Comparison of ENCODE assay signal across 13 cellular contexts in the genomic region with DNA sequence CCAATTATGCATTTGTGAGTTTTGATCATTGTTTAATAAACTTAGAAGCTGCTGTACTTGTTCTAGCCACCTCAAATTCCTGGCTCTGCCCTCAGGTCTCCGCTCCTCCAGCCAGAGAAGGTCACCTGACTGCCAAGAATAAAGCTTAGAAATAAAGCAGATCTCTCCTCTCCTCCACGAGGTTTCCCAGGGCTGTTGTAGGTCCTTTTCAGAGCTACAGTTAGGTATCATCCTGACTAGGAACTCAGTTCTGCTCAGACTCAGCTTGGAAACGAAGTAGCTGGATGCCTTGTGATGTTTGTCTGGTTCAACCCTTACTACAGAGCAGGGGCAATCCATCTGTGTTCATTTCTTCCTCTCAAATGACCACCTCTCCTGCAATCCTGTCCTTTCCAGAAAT.
"Had no signal": no experiment of that assay in that cellular context is flagged by ENCODE, and none has a peak within 500 bp of the region (broad histone marks: within the 10 kb centered on the region; RNA-seq: fewer than 3 reads in every experiment).

No MANE protein-coding gene starts in this region.

- H3K4me3 Mint-ChIP-seq: activated CD4-positive, alpha-beta T cell treated with anti-CD3 and anti-CD28 coated beads, Interleukin-2, amount 10 ng/mL, durations not matched to agents 7 days and 5 days; activated naive CD4-positive, alpha-beta T cell treated with anti-CD3 and anti-CD28 coated beads for 36 hours; activated T-helper 17 cell treated with anti-CD3 and anti-CD28 coated beads, Interleukin-2, amount 50 U/mL, for 72 hours; natural killer cell; T-helper 17 cell had no signal

- H3K4me3 ChIP-seq: colonic mucosa, mucosa of descending colon, tibial artery had no signal

- H3K27ac Mint-ChIP-seq: activated CD4-positive, alpha-beta T cell treated with anti-CD3 and anti-CD28 coated beads, Interleukin-2, amount 10 ng/mL, durations not matched to agents 7 days and 5 days; activated naive CD4-positive, alpha-beta T cell treated with anti-CD3 and anti-CD28 coated beads for 36 hours; activated T-helper 17 cell treated with anti-CD3 and anti-CD28 coated beads, Interleukin-2, amount 50 U/mL, for 72 hours; natural killer cell; T-helper 17 cell had no signal

- H3K27ac ChIP-seq: colonic mucosa, tibial artery had no signal

- H3K36me3 Mint-ChIP-seq: natural killer cell had no signal

- H3K9me3 Mint-ChIP-seq: activated CD4-positive, alpha-beta T cell treated with anti-CD3 and anti-CD28 coated beads, Interleukin-2, amount 10 ng/mL, durations not matched to agents 7 days and 5 days; activated naive CD4-positive, alpha-beta T cell treated with anti-CD3 and anti-CD28 coated beads for 36 hours; activated T-helper 17 cell treated with anti-CD3 and anti-CD28 coated beads, Interleukin-2, amount 50 U/mL, for 72 hours; natural killer cell had no signal

- H3K4me1 Mint-ChIP-seq: activated CD4-positive, alpha-beta T cell treated with anti-CD3 and anti-CD28 coated beads, Interleukin-2, amount 10 ng/mL, durations not matched to agents 7 days and 5 days; activated T-helper 17 cell treated with anti-CD3 and anti-CD28 coated beads, Interleukin-2, amount 50 U/mL, for 72 hours; natural killer cell; T-helper 17 cell had no signal

- H3K9me3 ChIP-seq: colonic mucosa, mucosa of descending colon, tibial artery had no signal

- ATAC-seq: activated T-helper 17 cell treated with anti-CD3 and anti-CD28 coated beads, Interleukin-2, amount 50 U/mL, for 72 hours; mucosa of descending colon; natural killer cell; T-helper 17 cell had no signal

- H3K27me3 Mint-ChIP-seq: activated CD4-positive, alpha-beta T cell treated with anti-CD3 and anti-CD28 coated beads, Interleukin-2, amount 10 ng/mL, durations not matched to agents 7 days and 5 days; activated T-helper 17 cell treated with anti-CD3 and anti-CD28 coated beads, Interleukin-2, amount 50 U/mL, for 72 hours; T-helper 17 cell had no signal

- H3K36me3 ChIP-seq: colonic mucosa, tibial artery had no signal

- H3K4me1 ChIP-seq: colonic mucosa had no signal

- DNase-seq: activated CD4-positive, alpha-beta T cell treated with anti-CD3 and anti-CD28 coated beads, Interleukin-2, amount 10 ng/mL, durations not matched to agents 7 days and 5 days; activated CD4-positive, CD25-positive, alpha-beta regulatory T cell; activated CD8-positive, alpha-beta memory T cell treated with anti-CD3 and anti-CD28 coated beads for 24 hours; activated naive CD4-positive, alpha-beta T cell treated with anti-CD3 and anti-CD28 coated beads for 36 hours; activated T-cell treated with anti-CD3 and anti-CD28 coated beads for 4 hours; colonic mucosa; hippocampal formation; mucosa of descending colon; natural killer cell; small intestine; T-helper 17 cell; tibial artery had no signal

- H3K27me3 ChIP-seq: colonic mucosa, tibial artery had no signal
